8 cellular contexts compared by ENCODE assay signal in genomic region chr18:2907459-2908145, GRCh38.
DNase-seq lines count a peak whose midpoint lies in the region; ATAC-seq and TF ChIP-seq lines count a peak whose summit lies in the region.

No MANE protein-coding gene starts in this region.

- peak; percentile 9 for ATAC-seq in DND-41 (ENCODE audit: insufficient read depth, low read depth)

- H3K79me2 ChIP-seq in DND-41 (ENCODE audit: insufficient read depth, low read length) (peaks cover 18% of the 10 kb centered on the region), neural progenitor cell (ENCODE audit: low read depth) (no peaks in the 10 kb centered on the region)

- H3F3A ChIP-seq in neural progenitor cell (ENCODE audit: low read depth) = no peaks in the 10 kb centered on the region

- H3K27me3 Mint-ChIP-seq in neural progenitor cell (ENCODE audit: insufficient read depth, low read depth) = peaks cover 21% of the 10 kb centered on the region

- H3K9ac ChIP-seq in DND-41 (ENCODE audit: low read depth, low read length) (peak overlapping the region; percentile 88), HUES48 (ENCODE audit: low read depth, low read length) (no peak overlapping the region), neural progenitor cell (no peak overlapping the region)

- no peak for TF ChIP-seq CTCF in DND-41 (IDR thresholded peaks at IDR 0.05; ENCODE audit: borderline replicate concordance, extremely low read depth, low read length, poor library complexity, severe bottlenecking)
- no peak for TF ChIP-seq CTCF in brain microvascular endothelial cell (IDR thresholded peaks at IDR 0.05; ENCODE audit: low read depth, low read length, missing control alignments)
- no peak for TF ChIP-seq CTCF in neural progenitor cell (IDR thresholded peaks at IDR 0.05)

- peak overlapping the region; percentile 69 for H3K4me3 Mint-ChIP-seq in neural progenitor cell

- H3K27ac ChIP-seq in DND-41 (ENCODE audit: low read length) = 0 out of 2 replicates have a peak overlapping the region, but pooled peaks have one; percentile 74
- H3K27ac ChIP-seq in HUES48 (ENCODE audit: low read depth, low read length) = no peak overlapping the region
- H3K27ac ChIP-seq in brain microvascular endothelial cell = no peak overlapping the region
- no peak overlapping the region for H3K27ac ChIP-seq in neural progenitor cell

- H2AFZ ChIP-seq in DND-41 (ENCODE audit: low read depth, low read length) (peak overlapping the region; percentile 95; the same call in 1 of the 2 replicates), neural progenitor cell (replicated peaks) (peak overlapping the region; percentile 97)

- H3K4me1 Mint-ChIP-seq in neural progenitor cell = no peaks in the 10 kb centered on the region

- no peak overlapping the region for H3K27ac Mint-ChIP-seq in neural progenitor cell

- peaks cover 42% of the 10 kb centered on the region for H3K36me3 ChIP-seq in DND-41 (ENCODE audit: insufficient read depth, low read length)
- peaks cover 31% of the 10 kb centered on the region for H3K36me3 ChIP-seq in HUES48 (ENCODE audit: control insufficient read depth, insufficient read depth, low read length)
- peaks cover 8% of the 10 kb centered on the region for H3K36me3 ChIP-seq in brain microvascular endothelial cell (replicated peaks)
- no peaks in the 10 kb centered on the region for H3K36me3 ChIP-seq in neural progenitor cell

- DNase-seq in DND-41 (peak; percentile 27), brain microvascular endothelial cell (no peak), neural progenitor cell (ENCODE audit: low spot score) (no peak), NCI-H1436 treated with DMSO at 0.1 percent for 48 hours (lab: John Stamatoyannopoulos, UW) (no peak), putamen (ENCODE audit: low spot score) (no peak), occipital lobe (lab: John Stamatoyannopoulos, UW) (no peak), A172 (ENCODE audit: low spot score) (no peak)

- H4K20me1 ChIP-seq in DND-41 (ENCODE audit: insufficient read depth, low read length) (peaks cover 10% of the 10 kb centered on the region), neural progenitor cell (ENCODE audit: low read depth) (peaks cover 12% of the 10 kb centered on the region)

- H3K4me1 ChIP-seq in DND-41 (ENCODE audit: insufficient read depth, low read length) (peaks cover 26% of the 10 kb centered on the region), HUES48 (ENCODE audit: control insufficient read depth, insufficient read depth, low read length) (no peaks in the 10 kb centered on the region; the same call in 1 of the 2 replicates), neural progenitor cell (peaks cover 2% of the 10 kb centered on the region)

- peaks cover 7% of the 10 kb centered on the region for H3K36me3 Mint-ChIP-seq in neural progenitor cell

- H3K4me2 ChIP-seq in DND-41 (ENCODE audit: insufficient read depth, low read length) (peak overlapping the region; percentile 74), neural progenitor cell (peak overlapping the region; percentile 90)

- H3K4me3 ChIP-seq in DND-41 (ENCODE audit: low read depth in 1 of 2, low read length in 2 of 2) = peak overlapping the region; percentile 81 to 82; a peak in 3 of 4 replicates
- peak overlapping the region; percentile 79 for H3K4me3 ChIP-seq in HUES48 (ENCODE audit: low read depth, low read length)
- peak overlapping the region; percentile 62 for H3K4me3 ChIP-seq in brain microvascular endothelial cell (ENCODE audit: low read depth, low read length)
- peak overlapping the region; percentile 72 for H3K4me3 ChIP-seq in neural progenitor cell

- H3K27me3 ChIP-seq in DND-41 (ENCODE audit: insufficient read depth, low read length, poor library complexity) = no peaks in the 10 kb centered on the region
- no peaks in the 10 kb centered on the region for H3K27me3 ChIP-seq in HUES48 (ENCODE audit: control insufficient read depth, insufficient read depth, low read length)
- H3K27me3 ChIP-seq in brain microvascular endothelial cell (replicated peaks) = no peaks in the 10 kb centered on the region
- H3K27me3 ChIP-seq in neural progenitor cell = peaks cover 21% of the 10 kb centered on the region

- no peaks in the 10 kb centered on the region for H3K9me3 ChIP-seq in DND-41 (ENCODE audit: insufficient read depth, low read length, severe bottlenecking)
- no peaks in the 10 kb centered on the region for H3K9me3 ChIP-seq in HUES48 (ENCODE audit: control insufficient read depth, insufficient read depth, low read length)
- H3K9me3 ChIP-seq in neural progenitor cell (ENCODE audit: low read depth) = no peaks in the 10 kb centered on the region

- H3K9me3 Mint-ChIP-seq in neural progenitor cell = no peaks in the 10 kb centered on the region

- in situ Hi-C loops in brain microvascular endothelial cell (cut with HindIII; ENCODE audit: low pct_ligation_motif_present, low sequenced_read_pairs) = no loop called here
